ENCODE assay signal across 10 cellular contexts in genomic region chr14:90554341-90554740, GRCh38.
DNase-seq lines count a peak whose midpoint lies in the region; TF ChIP-seq lines count a peak whose summit lies in the region.
"Had no signal": no experiment of that assay in that cellular context is flagged by ENCODE, and none has a peak within 500 bp of the region (broad histone marks: within the 10 kb centered on the region; RNA-seq: fewer than 3 reads in every experiment).

No MANE protein-coding gene starts in this region.

- no peak for TF ChIP-seq CTCF in VCaP (conservative IDR thresholded peaks at IDR 0.05)
- TF ChIP-seq CTCF in left ventricle myocardium inferior (IDR thresholded peaks at IDR 0.05; ENCODE audit: borderline replicate concordance) = no peak
- TF ChIP-seq CTCF in Peyer's patch (IDR thresholded peaks at IDR 0.05) = no peak
- no peak for TF ChIP-seq CTCF in uterus (IDR thresholded peaks at IDR 0.05)

- DNase-seq in G401 (ENCODE audit: low spot score) (peak; percentile 91), left ventricle myocardium inferior (peak; percentile 46), putamen (ENCODE audit: low spot score) (peak; percentile 92), Peyer's patch (no peak), NAMALWA (ENCODE audit: low spot score) (no peak), HPDE6-E6E7 (ENCODE audit: extremely low spot score) (no peak), uterus (no peak)
- DNase-seq: activated CD8-positive, alpha-beta memory T cell treated with anti-CD3 and anti-CD28 coated beads, Interleukin-2, amount 50 U/mL, for 48 hours; CD4-positive, alpha-beta T cell had no signal

- H3K4me1 ChIP-seq in left ventricle myocardium inferior = peaks cover 55% of the 10 kb centered on the region
- H3K4me1 ChIP-seq in Peyer's patch = peaks cover 0 to 3% (median 0%) of the 10 kb centered on the region in 4 donors
- peaks cover 0 to 6% of the 10 kb centered on the region in 2 donors for H3K4me1 ChIP-seq in uterus

- no peaks in the 10 kb centered on the region for H3K27me3 ChIP-seq in left ventricle myocardium inferior (ENCODE audit: low read depth)
- no peaks in the 10 kb centered on the region for H3K27me3 ChIP-seq in Peyer's patch
- no peaks in the 10 kb centered on the region for H3K27me3 ChIP-seq in uterus

- H3K27ac ChIP-seq in VCaP (peak overlapping the region; percentile 79), left ventricle myocardium inferior (replicated peaks) (peak overlapping the region; percentile 80), Peyer's patch (peak overlapping the region in 1 of 4 donors; percentile 9), uterus (no peak overlapping the region)

- H3K36me3 ChIP-seq in left ventricle myocardium inferior (no peaks in the 10 kb centered on the region), Peyer's patch (no peaks in the 10 kb centered on the region), uterus (no peaks in the 10 kb centered on the region)

- TF ChIP-seq POLR2A in Peyer's patch (IDR thresholded peaks at IDR 0.05) (no peak), uterus (IDR thresholded peaks at IDR 0.05) (no peak)

- in situ Hi-C loops in G401 (cut with HindIII; ENCODE audit: low sequenced_read_pairs) = no loop called here

- intact Hi-C loops in left ventricle myocardium inferior (cut with micrococcal nuclease) = no loop called here
- intact Hi-C loops in uterus (cut with DNase I; ENCODE audit: low total_unique reads) = no loop called here

- H3K4me3 ChIP-seq in left ventricle myocardium inferior = no peak overlapping the region
- no peak overlapping the region for H3K4me3 ChIP-seq in Peyer's patch
- no peak overlapping the region for H3K4me3 ChIP-seq in uterus

- H3K9me3 ChIP-seq in left ventricle myocardium inferior (replicated peaks) = no peaks in the 10 kb centered on the region
- no peaks in the 10 kb centered on the region for H3K9me3 ChIP-seq in Peyer's patch
- no peaks in the 10 kb centered on the region for H3K9me3 ChIP-seq in uterus

Comparison
In these comparisons a context has a peak if more than half of its experiments do, and no peak if none do; other contexts are left out.
1. DNase-seq: peak in G401 (single experiment), left ventricle myocardium inferior (single experiment) and putamen (single experiment); none in Peyer's patch (0 of 3), NAMALWA (single experiment), HPDE6-E6E7 (single experiment) and uterus (0 of 2).
2. H3K27ac ChIP-seq: peak in VCaP (single experiment) and left ventricle myocardium inferior (single experiment); none in uterus (0 of 2).